Comparison of ENCODE assay signal across 15 cellular contexts in genomic region chr1:41733725-41734124, GRCh38.
A peak's percentile ranks its signal among the peaks of the same experiment; 100 is the strongest.
DNase-seq lines count a peak whose midpoint lies in the region; TF ChIP-seq lines count a peak whose summit lies in the region.
"Had no signal": no experiment of that assay in that cellular context is flagged by ENCODE, and none has a peak within 500 bp of the region (broad histone marks: within the 10 kb centered on the region; RNA-seq: fewer than 3 reads in every experiment).

No MANE protein-coding gene starts in this region.

- H3K9me3 Mint-ChIP-seq in activated CD4-positive, alpha-beta T cell treated with anti-CD3 and anti-CD28 coated beads, Interleukin-2, amount 10 ng/mL, durations not matched to agents 24 days and 14 days, result peaks cover 5% of the 10 kb centered on the region
- H3K9me3 Mint-ChIP-seq in brain, result no peaks in the 10 kb centered on the region
- H3K9me3 Mint-ChIP-seq: CD8-positive, alpha-beta T cell; H9 had no signal

- peak overlapping the region; percentile 42 for H3K27ac Mint-ChIP-seq in activated CD4-positive, alpha-beta T cell treated with anti-CD3 and anti-CD28 coated beads, Interleukin-2, amount 10 ng/mL, durations not matched to agents 24 days and 14 days
- peak overlapping the region in 3 of 5 experiments; percentile 60 to 92 (median 86) for H3K27ac Mint-ChIP-seq in brain
- H3K27ac Mint-ChIP-seq: CD8-positive, alpha-beta T cell; H9 had no signal

- no peak overlapping the region for H3K4me3 ChIP-seq in BLaER1 treated with 17β-estradiol and CSF1 and Interleukin-3, amounts not matched to agents 10 nM and 100 nM
- H3K4me3 ChIP-seq in spleen, result no peak overlapping the region
- H3K4me3 ChIP-seq: A549 had no signal

- WGBS in spleen, 5 donors, result 78 to 97% (median 94%) methylated on average over 2 of the region's 2 CpGs

- H3K9me3 ChIP-seq in BLaER1 treated with 17β-estradiol and CSF1 and Interleukin-3, amounts not matched to agents 10 nM and 100 nM (replicated peaks in 1 of 11), result peaks cover 0 to 9% (median 0%) of the 10 kb centered on the region in 11 experiments; a peak in 6 of 22 replicates
- no peaks in the 10 kb centered on the region for H3K9me3 ChIP-seq in spleen
- H3K9me3 ChIP-seq: A549 had no signal

- H3K4me1 Mint-ChIP-seq in activated CD4-positive, alpha-beta T cell treated with anti-CD3 and anti-CD28 coated beads, Interleukin-2, amount 10 ng/mL, durations not matched to agents 24 days and 14 days, result peaks cover 57% of the 10 kb centered on the region
- peaks cover 69% of the 10 kb centered on the region for H3K4me1 Mint-ChIP-seq in brain

- no peak overlapping the region for H3K4me3 Mint-ChIP-seq in activated CD4-positive, alpha-beta T cell treated with anti-CD3 and anti-CD28 coated beads, Interleukin-2, amount 10 ng/mL, durations not matched to agents 24 days and 14 days
- no peak overlapping the region for H3K4me3 Mint-ChIP-seq in brain
- H3K4me3 Mint-ChIP-seq: CD8-positive, alpha-beta T cell; H9 had no signal

- no peaks in the 10 kb centered on the region for H3K27me3 ChIP-seq in BLaER1 treated with 17β-estradiol and CSF1 and Interleukin-3, amounts not matched to agents 10 nM and 100 nM
- no peaks in the 10 kb centered on the region for H3K27me3 ChIP-seq in spleen (replicated peaks in 1 of 7)

- H3K36me3 ChIP-seq in BLaER1 treated with 17β-estradiol and CSF1 and Interleukin-3, amounts not matched to agents 10 nM and 100 nM, result no peaks in the 10 kb centered on the region
- H3K36me3 ChIP-seq in spleen, result no peaks in the 10 kb centered on the region

- H3K27ac ChIP-seq in BLaER1 treated with 17β-estradiol and CSF1 and Interleukin-3, amounts not matched to agents 10 nM and 100 nM, result peak overlapping the region in 8 of 11 experiments; percentile 44 to 99 (median 98); a peak in 15 of 22 replicates
- H3K27ac ChIP-seq in spleen, result no peak overlapping the region
- H3K27ac ChIP-seq: 22Rv1, A549 had no signal

- intact Hi-C loops in activated CD4-positive, alpha-beta T cell treated with anti-CD3 and anti-CD28 coated beads, Interleukin-2, amount 10 ng/mL, durations not matched to agents 24 days and 14 days (cut with micrococcal nuclease), result no loop called here
- intact Hi-C loops in spleen (cut with DNase I; ENCODE audit: low total_unique reads), result no loop called here

- H3K4me1 ChIP-seq in BLaER1 treated with 17β-estradiol and CSF1 and Interleukin-3, amounts not matched to agents 10 nM and 100 nM, result peaks cover 77 to 100% (median 100%) of the 10 kb centered on the region in 10 experiments
- H3K4me1 ChIP-seq in spleen, result peaks cover 15 to 86% (median 50%) of the 10 kb centered on the region in 6 donors
- H3K4me1 ChIP-seq: A549 had no signal

- H3K4me2 ChIP-seq in BLaER1 treated with 17β-estradiol and CSF1 and Interleukin-3, amounts not matched to agents 10 nM and 100 nM, result peak overlapping the region in 10 of 11 experiments; percentile 47 to 96 (median 92); a peak in 19 of 22 replicates
- H3K4me2 ChIP-seq: A549 had no signal

- no peak for TF ChIP-seq POLR2A in spleen (IDR thresholded peaks at IDR 0.05)

- TF ChIP-seq CTCF in brain (conservative IDR thresholded peaks at IDR 0.05) (no peak), spleen (IDR thresholded peaks at IDR 0.05 in 8 of 11, conservative IDR thresholded peaks at IDR 0.05 in 3 of 11) (no peak)

- H4K20me1 ChIP-seq in BLaER1 treated with 17β-estradiol and CSF1 and Interleukin-3, amounts not matched to agents 10 nM and 100 nM, result no peaks in the 10 kb centered on the region

- DNase-seq in activated CD4-positive, alpha-beta T cell treated with anti-CD3 and anti-CD28 coated beads, Interleukin-2, amount 10 ng/mL, durations not matched to agents 24 days and 14 days, result no peak
- DNase-seq in activated CD4-positive, alpha-beta T cell treated with anti-CD3 and anti-CD28 coated beads for 4 hours, result no peak
- DNase-seq in spleen, result peak; percentile 62
- no peak for DNase-seq in NCI-H526 (lab: John Stamatoyannopoulos, UW)
- no peak for DNase-seq in ureter (ENCODE audit: low spot score)
- DNase-seq in NCI-H345 (lab: John Stamatoyannopoulos, UW), result no peak
- DNase-seq: AML-193; Calu3; CD8-positive, alpha-beta T cell; DMS53; H9 had no signal

- H3K27me3 Mint-ChIP-seq in activated CD4-positive, alpha-beta T cell treated with anti-CD3 and anti-CD28 coated beads, Interleukin-2, amount 10 ng/mL, durations not matched to agents 24 days and 14 days, result no peaks in the 10 kb centered on the region
- no peaks in the 10 kb centered on the region for H3K27me3 Mint-ChIP-seq in brain

- peaks cover 3% of the 10 kb centered on the region for H3K36me3 Mint-ChIP-seq in activated CD4-positive, alpha-beta T cell treated with anti-CD3 and anti-CD28 coated beads, Interleukin-2, amount 10 ng/mL, durations not matched to agents 24 days and 14 days (ENCODE audit: low read depth)
- H3K36me3 Mint-ChIP-seq in brain, result no peaks in the 10 kb centered on the region
- H3K36me3 Mint-ChIP-seq: CD8-positive, alpha-beta T cell had no signal

- peak overlapping the region in 6 of 11 experiments; percentile 7 to 40 (median 11); a peak in 5 of 22 replicates for H3K9ac ChIP-seq in BLaER1 treated with 17β-estradiol and CSF1 and Interleukin-3, amounts not matched to agents 10 nM and 100 nM

Comparison
In these comparisons a context has a peak if more than half of its experiments do, and no peak if none do; other contexts are left out.
1. H3K27ac ChIP-seq: peak in BLaER1 treated with 17β-estradiol and CSF1 and Interleukin-3, amounts not matched to agents 10 nM and 100 nM (8 of 11); none in spleen (0 of 8).